ENCODE assay signal across 1 cellular context in the genomic region with DNA sequence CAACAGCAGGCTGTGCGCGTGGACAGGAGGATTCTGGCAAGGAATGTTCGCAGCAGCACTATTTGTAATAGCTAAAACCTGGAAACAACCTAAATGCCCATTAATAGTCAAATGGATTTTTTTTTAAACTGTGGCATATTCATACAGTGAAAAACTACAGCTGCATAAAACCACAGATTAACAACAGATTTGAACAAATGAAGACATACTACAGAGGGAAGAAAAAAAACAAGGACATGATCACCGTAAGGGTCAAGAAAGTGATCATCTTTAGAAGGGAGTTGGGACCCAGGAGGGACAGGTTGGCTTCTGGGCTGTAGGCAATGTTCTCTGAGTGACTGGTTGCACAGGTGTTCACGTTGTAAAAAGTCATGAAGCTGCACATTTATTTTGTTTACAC.
TF ChIP-seq lines count a peak whose summit lies in the region.

No MANE protein-coding gene starts in this region.

TF ChIP-seq in WTC11, 78 proteins besides CTCF, POLR2A, EP300 and RAD21 (continued from another document):
- TF ChIP-seq, protein P1, sequence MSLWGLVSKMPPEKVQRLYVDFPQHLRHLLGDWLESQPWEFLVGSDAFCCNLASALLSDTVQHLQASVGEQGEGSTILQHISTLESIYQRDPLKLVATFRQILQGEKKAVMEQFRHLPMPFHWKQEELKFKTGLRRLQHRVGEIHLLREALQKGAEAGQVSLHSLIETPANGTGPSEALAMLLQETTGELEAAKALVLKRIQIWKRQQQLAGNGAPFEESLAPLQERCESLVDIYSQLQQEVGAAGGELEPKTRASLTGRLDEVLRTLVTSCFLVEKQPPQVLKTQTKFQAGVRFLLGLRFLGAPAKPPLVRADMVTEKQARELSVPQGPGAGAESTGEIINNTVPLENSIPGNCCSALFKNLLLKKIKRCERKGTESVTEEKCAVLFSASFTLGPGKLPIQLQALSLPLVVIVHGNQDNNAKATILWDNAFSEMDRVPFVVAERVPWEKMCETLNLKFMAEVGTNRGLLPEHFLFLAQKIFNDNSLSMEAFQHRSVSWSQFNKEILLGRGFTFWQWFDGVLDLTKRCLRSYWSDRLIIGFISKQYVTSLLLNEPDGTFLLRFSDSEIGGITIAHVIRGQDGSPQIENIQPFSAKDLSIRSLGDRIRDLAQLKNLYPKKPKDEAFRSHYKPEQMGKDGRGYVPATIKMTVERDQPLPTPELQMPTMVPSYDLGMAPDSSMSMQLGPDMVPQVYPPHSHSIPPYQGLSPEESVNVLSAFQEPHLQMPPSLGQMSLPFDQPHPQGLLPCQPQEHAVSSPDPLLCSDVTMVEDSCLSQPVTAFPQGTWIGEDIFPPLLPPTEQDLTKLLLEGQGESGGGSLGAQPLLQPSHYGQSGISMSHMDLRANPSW (CRISPR knock-in tag; conservative IDR thresholded peaks at IDR 0.05; ENCODE audit: low read depth), result no peak
